ENCODE assay signal across 24 cellular contexts in genomic region chr3:182410051-182410450, GRCh38.
"Had no signal": no experiment of that assay in that cellular context is flagged by ENCODE, and none has a peak within 500 bp of the region (broad histone marks: within the 10 kb centered on the region; RNA-seq: fewer than 3 reads in every experiment).

No MANE protein-coding gene starts in this region.

- H3K9me3 ChIP-seq: gastrocnemius medialis, lower lobe of right lung, ovary, psoas muscle, spleen, testis, tibial artery, upper lobe of left lung had no signal

- DNase-seq: dorsolateral prefrontal cortex; effector CD4-positive, alpha-beta T cell; gastrocnemius medialis; head of caudate nucleus; left ventricle myocardium superior; lower lobe of right lung; natural killer cell; occipital lobe; ovary; posterior cingulate gyrus; psoas muscle; right cardiac atrium; spleen; stimulated activated CD4-positive, alpha-beta T cell treated with anti-CD3 and anti-CD28 coated beads, Interleukin-4, amount 100 ng/mL, for 4 hours; stimulated activated naive CD8-positive, alpha-beta T cell treated with anti-CD3 and anti-CD28 coated beads, Interleukin-15, Interleukin-2, amounts not matched to agents 100 U/mL and 50 U/mL, for 24 hours; substantia nigra; testis; tibial artery; upper lobe of left lung had no signal

- H3K27ac ChIP-seq: dorsolateral prefrontal cortex, gastrocnemius medialis, lower lobe of right lung, ovary, psoas muscle, skin epidermis, spleen, testis, tibial artery, upper lobe of left lung had no signal

- H3K4me3 ChIP-seq: dorsolateral prefrontal cortex, gastrocnemius medialis, lower lobe of right lung, ovary, psoas muscle, skin epidermis, spleen, testis, tibial artery, upper lobe of left lung had no signal

- H3K27ac Mint-ChIP-seq: memory B cell; natural killer cell; stimulated activated memory B cell treated with anti-CD40 and anti-IgM and Interleukin-4, amounts not matched to agents 10 μg/mL and 1 μg/mL and 100 μg/mL, for 72 hours had no signal

- FAIRE-seq: keratinocyte, urothelium cell line had no signal

- H3K27me3 ChIP-seq: gastrocnemius medialis, ovary, spleen, testis, tibial artery, upper lobe of left lung had no signal

- H3K36me3 ChIP-seq: gastrocnemius medialis, lower lobe of right lung, ovary, spleen, tibial artery, upper lobe of left lung had no signal

- H3K27me3 Mint-ChIP-seq: stimulated activated memory B cell treated with anti-CD40 and anti-IgM and Interleukin-4, amounts not matched to agents 10 μg/mL and 1 μg/mL and 100 μg/mL, for 72 hours had no signal

- H3K36me3 Mint-ChIP-seq: memory B cell; natural killer cell; stimulated activated memory B cell treated with anti-CD40 and anti-IgM and Interleukin-4, amounts not matched to agents 10 μg/mL and 1 μg/mL and 100 μg/mL, for 72 hours had no signal

- H3K4me3 Mint-ChIP-seq: memory B cell; natural killer cell; stimulated activated memory B cell treated with anti-CD40 and anti-IgM and Interleukin-4, amounts not matched to agents 10 μg/mL and 1 μg/mL and 100 μg/mL, for 72 hours had no signal

- ATAC-seq: gastrocnemius medialis; left ventricle myocardium superior; lower lobe of right lung; natural killer cell; psoas muscle; right cardiac atrium; stimulated activated memory B cell treated with anti-CD40 and anti-IgM and Interleukin-4, amounts not matched to agents 10 μg/mL and 1 μg/mL and 100 μg/mL, for 72 hours; stimulated activated naive CD8-positive, alpha-beta T cell treated with anti-CD3 and anti-CD28 coated beads, Interleukin-15, Interleukin-2, amounts not matched to agents 100 U/mL and 50 U/mL, for 24 hours had no signal

- H3K9me3 Mint-ChIP-seq: stimulated activated memory B cell treated with anti-CD40 and anti-IgM and Interleukin-4, amounts not matched to agents 10 μg/mL and 1 μg/mL and 100 μg/mL, for 72 hours had no signal

- H3K4me1 ChIP-seq: gastrocnemius medialis, lower lobe of right lung, psoas muscle, spleen, testis, tibial artery, upper lobe of left lung had no signal

- H3K4me1 Mint-ChIP-seq: memory B cell; natural killer cell; stimulated activated memory B cell treated with anti-CD40 and anti-IgM and Interleukin-4, amounts not matched to agents 10 μg/mL and 1 μg/mL and 100 μg/mL, for 72 hours had no signal
